17 cellular contexts compared by ENCODE assay signal in genomic region chr2:64485302-64485701, GRCh38.
"Had no signal": no experiment of that assay in that cellular context is flagged by ENCODE, and none has a peak within 500 bp of the region (broad histone marks: within the 10 kb centered on the region; RNA-seq: fewer than 3 reads in every experiment).

No MANE protein-coding gene starts in this region.

- H3K36me3 Mint-ChIP-seq: activated naive CD4-positive, alpha-beta T cell treated with anti-CD3 and anti-CD28 coated beads, Interleukin-2, amount 50 U/mL, for 24 hours had no signal

- H3K36me3 ChIP-seq: ascending aorta, gastrocnemius medialis, heart right ventricle, left ventricle myocardium inferior, tibial artery had no signal

- H3K4me3 Mint-ChIP-seq: activated naive CD4-positive, alpha-beta T cell treated with anti-CD3 and anti-CD28 coated beads, Interleukin-2, amount 50 U/mL, for 24 hours had no signal

- H3K4me3 ChIP-seq: ascending aorta, gastrocnemius medialis, heart right ventricle, left ventricle myocardium inferior, tibial artery had no signal

- H3K9me3 Mint-ChIP-seq: activated naive CD4-positive, alpha-beta T cell treated with anti-CD3 and anti-CD28 coated beads, Interleukin-2, amount 50 U/mL, for 24 hours had no signal

- H3K9me3 ChIP-seq: ascending aorta, gastrocnemius medialis, heart right ventricle, left ventricle myocardium inferior, tibial artery had no signal

- H3K27ac ChIP-seq: ascending aorta, gastrocnemius medialis, heart right ventricle, left ventricle myocardium inferior, tibial artery had no signal

- H3K27me3 ChIP-seq: ascending aorta, gastrocnemius medialis, tibial artery had no signal

- ATAC-seq: gastrocnemius medialis had no signal

- DNase-seq: activated CD4-positive, alpha-beta T cell treated with anti-CD3 and anti-CD28 coated beads, Interleukin-2, amount 50 U/mL, for 48 hours; activated gamma-delta T cell; cortex of kidney; gastrocnemius medialis; kidney glomerular epithelial cell; occipital lobe; posterior cingulate gyrus; stimulated activated CD4-positive, alpha-beta T cell treated with anti-CD3 and anti-CD28 coated beads, Interleukin-12 subunit alpha, Interleukin-12 subunit beta, amount 100 ng/mL, for 4 hours; stimulated activated CD4-positive, alpha-beta T cell treated with anti-CD3 and anti-CD28 coated beads, Interleukin-1b, Interleukin-23, amount 100 ng/mL, for 48 hours; stimulated activated CD8-positive, alpha-beta memory T cell treated with anti-CD3 and anti-CD28 coated beads, Interleukin-4, amount 100 ng/mL, for 48 hours; stimulated activated naive CD4-positive, alpha-beta T cell treated with Interleukin-2 at 50 U/mL for 16 hours; T-helper 2 cell; tibial artery had no signal
